ENCODE assay signal across 7 cellular contexts in the genomic region with DNA sequence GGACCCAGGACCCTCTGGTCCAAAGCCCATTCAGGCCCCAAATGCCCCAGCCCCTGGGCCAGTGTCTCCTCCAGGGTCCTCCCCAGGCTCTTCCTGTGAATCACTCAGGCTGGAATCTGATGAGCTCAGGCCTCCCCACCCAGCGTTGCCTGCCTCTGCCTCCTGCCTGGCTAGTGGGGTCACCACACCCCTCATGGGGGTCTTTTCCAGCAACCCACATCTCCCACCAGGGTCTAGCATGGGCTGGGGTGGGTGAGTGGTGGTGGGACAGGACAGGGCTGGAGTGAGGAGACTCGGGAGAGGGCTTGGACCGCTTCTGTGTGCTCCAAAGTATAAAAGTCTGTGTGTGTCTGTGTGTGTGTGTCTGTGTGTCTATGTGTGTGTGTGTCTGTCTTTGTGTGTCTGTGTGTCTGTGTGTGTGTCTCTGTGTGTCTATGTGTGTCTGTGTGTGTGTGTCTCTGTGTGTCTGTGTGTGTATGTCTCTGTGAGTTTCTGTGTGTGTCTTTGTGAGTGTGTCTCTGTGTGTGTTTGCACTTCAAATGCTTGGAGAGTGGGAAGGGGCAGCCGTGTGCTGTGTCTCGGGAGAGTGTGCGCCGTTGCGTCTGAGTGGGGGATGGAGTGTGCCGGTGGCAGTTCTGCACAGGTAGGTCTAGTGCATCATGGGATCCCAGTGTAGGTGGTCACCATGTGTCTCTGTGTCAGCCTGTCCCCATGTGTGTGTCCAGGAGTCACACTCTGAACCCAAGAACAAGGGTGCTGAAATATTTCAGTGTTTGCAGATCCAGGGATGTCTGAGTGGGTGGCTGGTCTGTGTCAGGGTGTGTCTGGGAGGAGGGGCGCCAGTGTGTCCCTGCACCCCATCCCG. TPM values are rescaled to one million over a fixed set of nuclear protein-coding genes. Genes with fewer than 3 reads are reported as not detected.
DNase-seq lines count a peak whose midpoint lies in the region; ATAC-seq, FAIRE-seq and TF ChIP-seq lines count a peak whose summit lies in the region.
"Had no signal": no experiment of that assay in that cellular context is flagged by ENCODE, and none has a peak within 500 bp of the region (broad histone marks: within the 10 kb centered on the region; RNA-seq: fewer than 3 reads in every experiment).

No MANE protein-coding gene starts in this region.

- peak overlapping the region; percentile 72 for H3K56ac ChIP-seq in mesendoderm (ENCODE audit: low read length)

- CTCF ChIA-PET in CD8-positive, alpha-beta T cell (lab: Charles Lee): interaction anchor here (0.8 to 4.0 kb wide), 5 partner anchors 9 to 62 kb away, joined by 3 to 68 read pairs (median 3); a partner anchor contains a TSS

- peak overlapping the region; percentile 11 for H3K4ac ChIP-seq in mesendoderm (ENCODE audit: low read depth, low read length)

- no peaks in the 10 kb centered on the region for H3K79me2 ChIP-seq in mesendoderm (ENCODE audit: control insufficient read depth, insufficient read depth, low read length)

- peak overlapping the region; percentile 6 for H3K9ac ChIP-seq in mesendoderm (ENCODE audit: low read length)

- H2BK120ac ChIP-seq in mesendoderm (ENCODE audit: low read depth, low read length): no peak overlapping the region

- no peaks in the 10 kb centered on the region for H3K27me3 Mint-ChIP-seq in CD8-positive, alpha-beta T cell (ENCODE audit: low read depth)
- H3K27me3 Mint-ChIP-seq in activated T-helper 17 cell treated with anti-CD3 and anti-CD28 coated beads, Interleukin-2, amount 50 U/mL, for 72 hours: no peaks in the 10 kb centered on the region

- H3K9me3 ChIP-seq in CD8-positive, alpha-beta T cell (ENCODE audit: low read length): no peaks in the 10 kb centered on the region
- H3K9me3 ChIP-seq: thoracic aorta had no signal

- H3K4me1 Mint-ChIP-seq in CD8-positive, alpha-beta T cell (ENCODE audit: low read depth): peaks cover 48% of the 10 kb centered on the region
- peaks cover 13% of the 10 kb centered on the region for H3K4me1 Mint-ChIP-seq in activated T-helper 17 cell treated with anti-CD3 and anti-CD28 coated beads, Interleukin-2, amount 50 U/mL, for 72 hours

- H2AK5ac ChIP-seq in mesendoderm (ENCODE audit: low read length): peak overlapping the region; percentile 93

- no peak overlapping the region for H3K23ac ChIP-seq in mesendoderm (ENCODE audit: low read length)

- peak overlapping the region; percentile 45 for H2BK5ac ChIP-seq in mesendoderm (ENCODE audit: low read length)

- peak overlapping the region; percentile 89 for H3K27ac Mint-ChIP-seq in CD8-positive, alpha-beta T cell
- peak overlapping the region; percentile 3 for H3K27ac Mint-ChIP-seq in activated T-helper 17 cell treated with anti-CD3 and anti-CD28 coated beads, Interleukin-2, amount 50 U/mL, for 72 hours

- POLR2A ChIA-PET in CD8-positive, alpha-beta T cell (lab: Charles Lee): interaction anchor here (2.4 to 4.0 kb wide), 2 partner anchors 11 to 15 kb away, joined by 24 to 27 read pairs; a partner anchor contains a TSS

- H3K4me3 Mint-ChIP-seq in CD8-positive, alpha-beta T cell: peak overlapping the region; percentile 67
- H3K4me3 Mint-ChIP-seq in activated T-helper 17 cell treated with anti-CD3 and anti-CD28 coated beads, Interleukin-2, amount 50 U/mL, for 72 hours: peak overlapping the region; percentile 5

- no CpG with 5 or more reads among the region's 11 CpGs for WGBS in mesendoderm (ENCODE audit: extremely low coverage, insufficient coverage, low lambda C conversion rate)

- no peak overlapping the region for H3K4me2 ChIP-seq in mesendoderm (ENCODE audit: low read length)

- no peaks in the 10 kb centered on the region for H3K9me3 Mint-ChIP-seq in CD8-positive, alpha-beta T cell
- no peaks in the 10 kb centered on the region for H3K9me3 Mint-ChIP-seq in activated T-helper 17 cell treated with anti-CD3 and anti-CD28 coated beads, Interleukin-2, amount 50 U/mL, for 72 hours

- no peak overlapping the region for H3K4me3 ChIP-seq in CD8-positive, alpha-beta T cell (ENCODE audit: low read depth, low read length)
- no peak overlapping the region for H3K4me3 ChIP-seq in mesendoderm (ENCODE audit: low read length)

- H3K27ac ChIP-seq in CD8-positive, alpha-beta T cell (ENCODE audit: low read depth, low read length): no peak overlapping the region
- H3K27ac ChIP-seq in mesendoderm (ENCODE audit: low read depth, low read length): no peak overlapping the region
- H3K27ac ChIP-seq: thoracic aorta had no signal

- H3K79me1 ChIP-seq in mesendoderm (ENCODE audit: low read length): no peaks in the 10 kb centered on the region

- H3K36me3 Mint-ChIP-seq in CD8-positive, alpha-beta T cell: peaks cover 2% of the 10 kb centered on the region
- H3K36me3 Mint-ChIP-seq in activated T-helper 17 cell treated with anti-CD3 and anti-CD28 coated beads, Interleukin-2, amount 50 U/mL, for 72 hours (ENCODE audit: low read depth): no peaks in the 10 kb centered on the region

- no peak overlapping the region for H4K5ac ChIP-seq in mesendoderm (ENCODE audit: low read length)

- no peaks in the 10 kb centered on the region for H3K36me3 ChIP-seq in CD8-positive, alpha-beta T cell (ENCODE audit: insufficient read depth, low read length)
- H3K36me3 ChIP-seq in mesendoderm (ENCODE audit: control insufficient read depth, insufficient read depth, low read length): no peaks in the 10 kb centered on the region
- H3K36me3 ChIP-seq: thoracic aorta had no signal

- DNase-seq in CD8-positive, alpha-beta T cell: no peak
- DNase-seq in mesendoderm (peak; percentile 67), GM12892 (ENCODE audit: insufficient read length) (no peak), head of caudate nucleus (no peak)
- no peak for DNase-seq in activated T-cell treated with anti-CD3 and anti-CD28 coated beads, Interleukin-2, amount 50 U/mL, for 48 hours

- no peaks in the 10 kb centered on the region for H3K27me3 ChIP-seq in CD8-positive, alpha-beta T cell (ENCODE audit: insufficient read depth, low read length)
- H3K27me3 ChIP-seq in mesendoderm (ENCODE audit: insufficient read depth, low read length, poor library complexity): no peaks in the 10 kb centered on the region

- peak overlapping the region; percentile 5 for H3K18ac ChIP-seq in mesendoderm (ENCODE audit: low read length)

- peaks cover 49% of the 10 kb centered on the region for H3K4me1 ChIP-seq in CD8-positive, alpha-beta T cell (ENCODE audit: insufficient read depth, low read length)
- H3K4me1 ChIP-seq in mesendoderm (ENCODE audit: control insufficient read depth, low read depth, low read length): peaks cover 8% of the 10 kb centered on the region

- intact Hi-C loops in CD8-positive, alpha-beta T cell (cut with DNase I, micrococcal nuclease): loop anchor here (1.0 to 5.0 kb wide), 4 partner anchors 15 to 105 kb away; no protein-coding TSS in a partner anchor
- intact Hi-C loops in head of caudate nucleus (cut with DNase I): no loop called here

- no peak for TF ChIP-seq CTCF in CD8-positive, alpha-beta T cell (IDR thresholded peaks at IDR 0.05)

- H4K8ac ChIP-seq in mesendoderm (ENCODE audit: low read depth, low read length): no peak overlapping the region

- H2BK15ac ChIP-seq in mesendoderm (replicated peaks; ENCODE audit: low read depth): no peak overlapping the region

- ATAC-seq in CD8-positive, alpha-beta T cell: no peak
- ATAC-seq in activated T-helper 17 cell treated with anti-CD3 and anti-CD28 coated beads, Interleukin-2, amount 50 U/mL, for 72 hours (replicated peaks): no peak

- TF ChIP-seq POLR2A in GM12892 (IDR thresholded peaks at IDR 0.05; ENCODE audit: low read depth, low read length): no peak

- no peak for FAIRE-seq in GM12892 (lab: Jason Lieb, UNC)

RNA-seq across cellular contexts. Expression of a gene that starts 8.8 kb away (rescaled TPM):
- 1 to 10 TPM; 1.5 to 3.2 TPM for total RNA-seq in CD8-positive, alpha-beta T cell
- 1 to 10 TPM; 1.6 to 3.4 TPM for total RNA-seq in activated T-helper 17 cell treated with anti-CD3 and anti-CD28 coated beads, Interleukin-2, amount 50 U/mL, for 72 hours
- polyA plus RNA-seq in mesendoderm (2013, experiment 1 of 2): 2.2 TPM
- polyA plus RNA-seq in mesendoderm (2013, experiment 2 of 2): 1.8 TPM
- polyA plus RNA-seq in GM12892 (2012; ENCODE audit: missing spikeins): not detected

RNA-seq across cellular contexts. Expression of a gene that starts 10.6 kb away (rescaled TPM):
- total RNA-seq in CD8-positive, alpha-beta T cell: 10 to 100 TPM; 39.3 to 41.1 TPM
- total RNA-seq in activated T-helper 17 cell treated with anti-CD3 and anti-CD28 coated beads, Interleukin-2, amount 50 U/mL, for 72 hours: not detected
- polyA plus RNA-seq in mesendoderm (2013, experiment 1 of 2): 3.0 TPM
- polyA plus RNA-seq in mesendoderm (2013, experiment 2 of 2): 3.4 TPM
- not detected for polyA plus RNA-seq in GM12892 (2012; ENCODE audit: missing spikeins)

RNA-seq across cellular contexts. Expression of a gene that starts 17.5 kb away (rescaled TPM):
- total RNA-seq in CD8-positive, alpha-beta T cell: 10 to 100 TPM; 66.7 to 68.0 TPM
- 10 to 100 TPM; 21.6 to 41.7 TPM for total RNA-seq in activated T-helper 17 cell treated with anti-CD3 and anti-CD28 coated beads, Interleukin-2, amount 50 U/mL, for 72 hours
- polyA plus RNA-seq in mesendoderm (2013, experiment 1 of 2): 45.3 TPM
- polyA plus RNA-seq in mesendoderm (2013, experiment 2 of 2): 44.6 TPM
- 24.6 TPM for polyA plus RNA-seq in GM12892 (2012; ENCODE audit: missing spikeins)

RNA-seq across cellular contexts. Expression of a gene that starts 20.0 kb away (rescaled TPM):
- total RNA-seq in CD8-positive, alpha-beta T cell: 1 to 10 TPM; 1.3 to 1.8 TPM
- total RNA-seq in activated T-helper 17 cell treated with anti-CD3 and anti-CD28 coated beads, Interleukin-2, amount 50 U/mL, for 72 hours: 10 to 100 TPM in 1 of 2 donors, 1 to 10 TPM in 1; 7.7 to 12.9 TPM
- 10.0 TPM for polyA plus RNA-seq in mesendoderm (2013, experiment 1 of 2)
- polyA plus RNA-seq in mesendoderm (2013, experiment 2 of 2): 10.3 TPM
- polyA plus RNA-seq in GM12892 (2012; ENCODE audit: missing spikeins): 3.6 TPM

RNA-seq across cellular contexts. Expression of a gene that starts 35.7 kb away (rescaled TPM):
- total RNA-seq in CD8-positive, alpha-beta T cell: under 1 TPM; 0.19 to 0.31 TPM
- total RNA-seq in activated T-helper 17 cell treated with anti-CD3 and anti-CD28 coated beads, Interleukin-2, amount 50 U/mL, for 72 hours: not detected
- 0.27 TPM for polyA plus RNA-seq in mesendoderm (2013, experiment 1 of 2)
- polyA plus RNA-seq in mesendoderm (2013, experiment 2 of 2): 0.21 TPM
- polyA plus RNA-seq in GM12892 (2012; ENCODE audit: missing spikeins): not detected

Comparison
In these comparisons a context has a peak if more than half of its experiments do, and no peak if none do; other contexts are left out.
1. RNA of a gene that starts 10.6 kb away (total RNA-seq): 39.3 to 41.1 TPM in CD8-positive, alpha-beta T cell; not detected in activated T-helper 17 cell treated with anti-CD3 and anti-CD28 coated beads, Interleukin-2, amount 50 U/mL, for 72 hours; every median in the first group is over 10 times any median in the second.